16 cellular contexts compared by ENCODE assay signal in the genomic region with DNA sequence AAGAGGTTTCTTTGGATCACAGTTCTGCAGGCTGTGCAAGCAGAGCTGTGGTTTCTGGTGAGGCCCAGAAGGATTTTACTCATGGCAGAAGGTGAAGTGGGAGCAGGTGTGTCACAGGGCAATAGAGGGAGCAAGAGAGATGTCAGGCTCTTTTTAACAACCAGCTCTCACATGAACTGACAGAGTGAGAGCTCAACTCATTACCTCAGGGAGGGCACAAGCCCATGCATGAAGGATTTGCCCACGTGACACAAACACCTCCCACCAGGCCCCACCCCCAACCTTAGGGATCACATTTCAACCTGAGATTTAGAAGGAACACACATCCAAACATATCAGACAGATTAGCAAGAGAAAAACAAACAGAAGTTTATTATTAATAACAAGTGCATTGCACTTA.
A peak's percentile ranks its signal among the peaks of the same experiment; 100 is the strongest.
DNase-seq lines count a peak whose midpoint lies in the region; TF ChIP-seq lines count a peak whose summit lies in the region.
"Had no signal": no experiment of that assay in that cellular context is flagged by ENCODE, and none has a peak within 500 bp of the region (broad histone marks: within the 10 kb centered on the region; RNA-seq: fewer than 3 reads in every experiment).

No MANE protein-coding gene starts in this region.

- peaks cover 22% of the 10 kb centered on the region for H3K9me3 ChIP-seq in endodermal cell (ENCODE audit: control insufficient read depth, low read length)
- H3K9me3 ChIP-seq in BE2C = no peaks in the 10 kb centered on the region
- H3K9me3 ChIP-seq: left lung, prostate gland had no signal

- peaks cover 4% of the 10 kb centered on the region for H3K4me1 Mint-ChIP-seq in endodermal cell

- H3K4me3 Mint-ChIP-seq in endodermal cell = no peak overlapping the region
- H3K4me3 Mint-ChIP-seq: HFFc6 had no signal

- H3K4me1 ChIP-seq in endodermal cell (ENCODE audit: control insufficient read depth, insufficient read depth, low read length) (no peaks in the 10 kb centered on the region), BE2C (no peaks in the 10 kb centered on the region)
- H3K4me1 ChIP-seq: left lung, prostate gland had no signal

- H3K36me3 Mint-ChIP-seq in endodermal cell (ENCODE audit: low read depth) = peaks cover 3% of the 10 kb centered on the region

- no peaks in the 10 kb centered on the region for H3K27me3 Mint-ChIP-seq in endodermal cell (ENCODE audit: insufficient read depth)

- DNase-seq in NCI-H524 (lab: John Stamatoyannopoulos, UW) (peak; percentile 67 to 86), endodermal cell (peak; percentile 73), AG20443 (ENCODE audit: low spot score) (no peak), BE2C (no peak), NCI-H1930 (lab: John Stamatoyannopoulos, UW) (no peak)
- DNase-seq in stimulated activated CD4-positive, alpha-beta T cell treated with anti-CD3 and anti-CD28 coated beads, Interleukin-1b, Interleukin-23, amount 100 ng/mL, for 48 hours = no peak
- DNase-seq: activated CD4-positive, alpha-beta T cell treated with anti-CD3 and anti-CD28 coated beads, Interleukin-2, amount 50 U/mL, for 4 hours; DND-41; HFFc6; left lung; NCI-H446; substantia nigra; T-helper 9 cell had no signal

- H3K9ac ChIP-seq in endodermal cell (ENCODE audit: extremely low read depth, low read length, poor library complexity, severe bottlenecking) = no peak overlapping the region

- H3K27ac ChIP-seq in 22Rv1 (peak overlapping the region; percentile 6; the same call in 1 of the 2 replicates), endodermal cell (ENCODE audit: low read depth, low read length) (no peak overlapping the region)
- H3K27ac ChIP-seq: left lung, prostate gland had no signal

- peak; percentile 52 for TF ChIP-seq CTCF in 22Rv1 (IDR thresholded peaks at IDR 0.05)
- 0 out of 2 replicates have a peak, but pooled peaks have one; percentile 1 for TF ChIP-seq CTCF in GM12874 (IDR thresholded peaks at IDR 0.05; ENCODE audit: insufficient read depth, low read depth, low read length)
- TF ChIP-seq CTCF in endodermal cell (conservative IDR thresholded peaks at IDR 0.05) = peak; percentile 48
- TF ChIP-seq CTCF in BE2C (IDR thresholded peaks at IDR 0.05; ENCODE audit: low read depth, low read length) = no peak

- 17% methylated on average over 1 of the region's 1 CpG; no CpG with 5 or more reads in 1 of the 2 experiments for WGBS in endodermal cell (ENCODE audit: insufficient coverage in 1 of 2, insufficient read length in 1 of 2), 2 experiments

- no peaks in the 10 kb centered on the region for H3K27me3 ChIP-seq in endodermal cell (ENCODE audit: control insufficient read depth, insufficient read depth, low read length, poor library complexity, severe bottlenecking)
- H3K27me3 ChIP-seq in BE2C = no peaks in the 10 kb centered on the region
- H3K27me3 ChIP-seq: left lung had no signal

- H3K4me3 ChIP-seq in endodermal cell (ENCODE audit: low read length) = no peak overlapping the region
- no peak overlapping the region for H3K4me3 ChIP-seq in BE2C (ENCODE audit: low read depth, low read length)
- H3K4me3 ChIP-seq: left lung, prostate gland had no signal

- no peaks in the 10 kb centered on the region for H3K36me3 ChIP-seq in endodermal cell (ENCODE audit: control insufficient read depth, insufficient read depth, low read length)
- no peaks in the 10 kb centered on the region for H3K36me3 ChIP-seq in BE2C
- H3K36me3 ChIP-seq: left lung, prostate gland had no signal

- no peak overlapping the region for H3K27ac Mint-ChIP-seq in endodermal cell
- H3K27ac Mint-ChIP-seq: HFFc6 had no signal

- H3K9me3 Mint-ChIP-seq in endodermal cell = peaks cover 14% of the 10 kb centered on the region

Comparison
In these comparisons a context has a peak if more than half of its experiments do, and no peak if none do; other contexts are left out.
1. DNase-seq: peak in NCI-H524 (2 of 2) and endodermal cell (single experiment); none in AG20443 (single experiment), stimulated activated CD4-positive, alpha-beta T cell treated with anti-CD3 and anti-CD28 coated beads, Interleukin-1b, Interleukin-23, amount 100 ng/mL, for 48 hours (single experiment), BE2C (single experiment) and NCI-H1930 (0 of 2).